In genomic region chr19:33684550-33685303, GRCh38 we compare ENCODE assay signal across 16 cellular contexts.
DNase-seq lines count a peak whose midpoint lies in the region; ATAC-seq and TF ChIP-seq lines count a peak whose summit lies in the region.
"Had no signal": no experiment of that assay in that cellular context is flagged by ENCODE, and none has a peak within 500 bp of the region (broad histone marks: within the 10 kb centered on the region; RNA-seq: fewer than 3 reads in every experiment).

No MANE protein-coding gene starts in this region.

- WGBS in stomach, 5 donors, result 16 to 24% (median 23%) methylated on average over 37 to 42 of the region's 42 CpGs

- peaks cover 0 to 6% (median 0%) of the 10 kb centered on the region in 5 experiments for H3K9me3 Mint-ChIP-seq in brain
- H3K9me3 Mint-ChIP-seq: CD8-positive, alpha-beta T cell had no signal

- H3K9me3 ChIP-seq in neural cell (ENCODE audit: low read length) (peaks cover 3% of the 10 kb centered on the region), stomach (no peaks in the 10 kb centered on the region)

- no peaks in the 10 kb centered on the region for H3K36me3 Mint-ChIP-seq in brain
- H3K36me3 Mint-ChIP-seq: CD8-positive, alpha-beta T cell had no signal

- H3K4me2 ChIP-seq in neural cell (ENCODE audit: low read length), result no peak overlapping the region

- H3K9me2 ChIP-seq in neural cell (ENCODE audit: insufficient read depth, low read length), result no peaks in the 10 kb centered on the region

- no peak for TF ChIP-seq EP300 in neural cell (conservative IDR thresholded peaks at IDR 0.05; ENCODE audit: poor library complexity, severe bottlenecking)
- TF ChIP-seq EP300 in stomach (IDR thresholded peaks at IDR 0.05), result no peak

- DNase-seq in H7, result peak; percentile 82
- peak; percentile 58 for DNase-seq in NCI-H2029 treated with DMSO at 0.1 percent for 48 hours (lab: John Stamatoyannopoulos, UW)
- DNase-seq in stomach, result no peak
- no peak for DNase-seq in T-helper 2 cell
- DNase-seq: activated gamma-delta T cell treated with Interleukin-2 at 50 U/mL for 16 hours; CD8-positive, alpha-beta T cell; left cardiac atrium; NCI-H510A; small intestine had no signal

- no peaks in the 10 kb centered on the region for H4K20me1 ChIP-seq in neural cell (ENCODE audit: insufficient read depth)

- no peak for TF ChIP-seq RAD21 in neural cell (conservative IDR thresholded peaks at IDR 0.05)

- H2AFZ ChIP-seq in neural cell (ENCODE audit: low read depth, low read length), result no peak overlapping the region
- H2AFZ ChIP-seq: GM23248 had no signal

- H3K4me3 ChIP-seq in H7 (ENCODE audit: insufficient read depth, low read depth, low read length), result no peak overlapping the region
- H3K4me3 ChIP-seq in neural cell (ENCODE audit: low read length), result peak overlapping the region; percentile 49
- no peak overlapping the region for H3K4me3 ChIP-seq in stomach
- H3K4me3 ChIP-seq: GM23248 had no signal

- ATAC-seq in GM18517 (IDR thresholded peaks at IDR 0.05; ENCODE audit: unreplicated experiment) (no peak), GM18873 (IDR thresholded peaks at IDR 0.05; ENCODE audit: low FRiP score, unreplicated experiment) (no peak)
- ATAC-seq: activated CD8-positive, alpha-beta T cell treated with anti-CD3 and anti-CD28 coated beads, Interleukin-2, amount 10 ng/mL, durations not matched to agents 7 days and 5 days; CD8-positive, alpha-beta T cell had no signal

- peak overlapping the region in 3 of 5 experiments; percentile 74 to 89 (median 81) for H3K27ac Mint-ChIP-seq in brain
- H3K27ac Mint-ChIP-seq: activated CD8-positive, alpha-beta T cell treated with anti-CD3 and anti-CD28 coated beads, Interleukin-2, amount 10 ng/mL, durations not matched to agents 7 days and 5 days; CD8-positive, alpha-beta T cell had no signal

- intact Hi-C loops in stomach (cut with DNase I; ENCODE audit: low total_unique reads), result no loop called here

- H3K27ac ChIP-seq in neural cell (ENCODE audit: low read length) (no peak overlapping the region), stomach (no peak overlapping the region)
- H3K27ac ChIP-seq: GM23248, HL-60 had no signal

- H3K79me2 ChIP-seq in neural cell (replicated peaks; ENCODE audit: insufficient read depth, low read length), result no peaks in the 10 kb centered on the region

- TF ChIP-seq CTCF in brain (conservative IDR thresholded peaks at IDR 0.05), result no peak
- TF ChIP-seq CTCF in neural cell (IDR thresholded peaks at IDR 0.05; ENCODE audit: poor library complexity, severe bottlenecking), result no peak
- no peak for TF ChIP-seq CTCF in stomach (IDR thresholded peaks at IDR 0.05)

- peak overlapping the region; percentile 70 to 86 (median 82) for H3K4me3 Mint-ChIP-seq in brain
- H3K4me3 Mint-ChIP-seq: activated CD8-positive, alpha-beta T cell treated with anti-CD3 and anti-CD28 coated beads, Interleukin-2, amount 10 ng/mL, durations not matched to agents 7 days and 5 days; CD8-positive, alpha-beta T cell had no signal

- H3K4me1 ChIP-seq in stomach, result no peaks in the 10 kb centered on the region

- TF ChIP-seq POLR2A in stomach (IDR thresholded peaks at IDR 0.05), result no peak

- no peaks in the 10 kb centered on the region for H3F3A ChIP-seq in neural cell (ENCODE audit: insufficient read depth, low read length, poor library complexity, severe bottlenecking)

- peaks cover 40% of the 10 kb centered on the region for H3K4me1 Mint-ChIP-seq in brain

- peaks cover 64% of the 10 kb centered on the region for H3K27me3 Mint-ChIP-seq in brain

- H3K27me3 ChIP-seq in H7 (ENCODE audit: control insufficient read depth, insufficient read depth, low read length) (no peaks in the 10 kb centered on the region), neural cell (ENCODE audit: insufficient read depth, low read depth, low read length) (peaks cover 49% of the 10 kb centered on the region), stomach (peaks cover 7 to 81% (median 37%) of the 10 kb centered on the region in 3 donors)

- no peak overlapping the region for H3K9ac ChIP-seq in neural cell (ENCODE audit: low read length)
- H3K9ac ChIP-seq: GM23248 had no signal

- H3K36me3 ChIP-seq in H7 (replicated peaks; ENCODE audit: control insufficient read depth, insufficient read depth, low read length) (peaks cover 2% of the 10 kb centered on the region), neural cell (ENCODE audit: insufficient read depth, low read length) (no peaks in the 10 kb centered on the region), stomach (no peaks in the 10 kb centered on the region)

TF ChIP-seq in neural cell, 6 proteins besides CTCF, POLR2A, EP300 and RAD21:
- TF ChIP-seq SMC3 (conservative IDR thresholded peaks at IDR 0.05; ENCODE audit: poor library complexity) (no peak), REST (IDR thresholded peaks at IDR 0.05; ENCODE audit: borderline replicate concordance) (no peak), EZH2 (IDR thresholded peaks at IDR 0.05; ENCODE audit: borderline replicate concordance, insufficient read depth, low read length, poor library complexity, severe bottlenecking) (no peak), POLR2AphosphoS5 (IDR thresholded peaks at IDR 0.05) (no peak), TAF1 (IDR thresholded peaks at IDR 0.05; ENCODE audit: low read depth) (no peak), MXI1 (conservative IDR thresholded peaks at IDR 0.05; ENCODE audit: poor library complexity, severe bottlenecking) (no peak)

Comparison
In these comparisons a context has a peak if more than half of its experiments do, and no peak if none do; other contexts are left out.
1. DNase-seq: peak in H7 (single experiment) and NCI-H2029 treated with DMSO at 0.1 percent for 48 hours (single experiment); none in stomach (single experiment) and T-helper 2 cell (0 of 5).